ENCODE assay signal across 17 cellular contexts in the genomic region with DNA sequence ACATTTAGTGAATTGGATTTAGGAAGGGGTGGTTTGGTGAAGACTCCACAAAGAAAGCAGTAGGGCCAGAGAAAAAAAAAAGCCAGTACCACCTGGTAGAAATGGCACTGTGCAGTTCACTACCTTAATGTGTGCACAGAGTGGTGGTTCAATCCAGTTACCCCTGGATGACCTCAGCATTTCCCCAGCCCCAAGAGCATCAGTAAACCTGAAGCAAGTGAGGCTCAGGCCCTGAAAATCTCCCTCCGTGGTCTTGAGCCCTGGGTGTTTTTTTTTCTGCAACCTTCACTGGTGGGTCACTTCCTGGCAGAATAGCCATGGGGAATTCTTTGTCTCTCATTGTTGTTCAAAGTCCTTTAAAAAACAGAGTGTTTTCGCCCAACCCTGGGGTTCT.
A peak's percentile ranks its signal among the peaks of the same experiment; 100 is the strongest.
DNase-seq lines count a peak whose midpoint lies in the region; ATAC-seq, FAIRE-seq and TF ChIP-seq lines count a peak whose summit lies in the region.
"Had no signal": no experiment of that assay in that cellular context is flagged by ENCODE, and none has a peak within 500 bp of the region (broad histone marks: within the 10 kb centered on the region; RNA-seq: fewer than 3 reads in every experiment).

No MANE protein-coding gene starts in this region.

- FAIRE-seq in GM12878 (lab: Jason Lieb, UNC): no peak
- FAIRE-seq: GM18507 had no signal

- H3K4me3 Mint-ChIP-seq in nephron progenitor cell: peak overlapping the region; percentile 67
- no peak overlapping the region for H3K4me3 Mint-ChIP-seq in T-helper 17 cell
- H3K4me3 Mint-ChIP-seq: B cell; CD4-positive, alpha-beta T cell had no signal

- RAD21 ChIA-PET in GM12878 (lab: Charles Lee; ENCODE audit: unreplicated experiment): no interaction called here

- TF ChIP-seq POLR2A in GM12878 (IDR thresholded peaks at IDR 0.05; ENCODE audit: low read depth, low read length): no peak
- TF ChIP-seq POLR2A in testis (IDR thresholded peaks at IDR 0.05): no peak

- peak overlapping the region; percentile 95 for H3K27ac Mint-ChIP-seq in nephron progenitor cell
- no peak overlapping the region for H3K27ac Mint-ChIP-seq in T-helper 17 cell
- H3K27ac Mint-ChIP-seq: B cell; CD4-positive, alpha-beta T cell had no signal

- H3K27me3 ChIP-seq in GM12878 (replicated peaks in 1 of 2; ENCODE audit: control insufficient read depth in 2 of 2, insufficient read depth in 2 of 2, low read length in 1 of 2): no peaks in the 10 kb centered on the region
- H3K27me3 ChIP-seq in testis: no peaks in the 10 kb centered on the region
- no peaks in the 10 kb centered on the region for H3K27me3 ChIP-seq in brain microvascular endothelial cell (replicated peaks)
- H3K27me3 ChIP-seq: SJSA1 had no signal

- SMC1A ChIA-PET in GM12878 (lab: Charles Lee; ENCODE audit: uncharacterized antibody, unreplicated experiment): no interaction called here

- 0% methylated on average over 2 of the region's 2 CpGs for WGBS in GM12878 (ENCODE audit: insufficient coverage, insufficient replicate concordance, low lambda C conversion rate, missing lambda C conversion rate)
- WGBS in testis, 2 donors: 41 to 66% methylated on average over 2 of the region's 2 CpGs

- TF ChIP-seq CTCF in GM12878 (IDR thresholded peaks at IDR 0.05 in 2 of 3, conservative IDR thresholded peaks at IDR 0.05 in 1 of 3; ENCODE audit: control insufficient read depth in 2 of 3, extremely low read depth in 1 of 3, insufficient read depth in 1 of 3, low read depth in 3 of 3, low read length in 3 of 3) (no peak), nephron progenitor cell (IDR thresholded peaks at IDR 0.05) (no peak), testis (IDR thresholded peaks at IDR 0.05) (no peak), brain microvascular endothelial cell (IDR thresholded peaks at IDR 0.05; ENCODE audit: low read depth, low read length, missing control alignments) (no peak)

- CTCF ChIA-PET in GM12878 (lab: Yijun Ruan, JAX): no interaction called here

- no peak for TF ChIP-seq EP300 in GM12878 (IDR thresholded peaks at IDR 0.05; ENCODE audit: borderline replicate concordance in 1 of 2, control insufficient read depth in 1 of 2, low read depth in 2 of 2, low read length in 2 of 2)

- ATAC-seq in GM12878 (peak; percentile 68), T-helper 17 cell (no peak)
- ATAC-seq: PC-3 had no signal

- H3K4me2 ChIP-seq in GM12878 (ENCODE audit: control insufficient read depth, insufficient read depth): no peak overlapping the region

- no peak overlapping the region for H3K9ac ChIP-seq in GM12878 (ENCODE audit: control insufficient read depth, insufficient read depth, low read length)

- POLR2A ChIA-PET in GM12878 (lab: Charles Lee): no interaction called here

- H3K9me3 ChIP-seq in GM12878 (replicated peaks; ENCODE audit: control insufficient read depth, insufficient read depth, low read length) (no peaks in the 10 kb centered on the region), testis (no peaks in the 10 kb centered on the region), T-helper 17 cell (ENCODE audit: control insufficient read depth, low read length, poor library complexity, severe bottlenecking) (no peaks in the 10 kb centered on the region)
- H3K9me3 ChIP-seq: SJSA1 had no signal

- intact Hi-C loops in GM12878 (cut with micrococcal nuclease; ENCODE audit: unreplicated experiment): no loop called here
- intact Hi-C loops in testis (cut with DNase I; ENCODE audit: low total_unique reads): no loop called here

- in situ Hi-C loops in GM12878 (cut with MboI): no loop called here
- in situ Hi-C loops in brain microvascular endothelial cell (cut with HindIII; ENCODE audit: low pct_ligation_motif_present, low sequenced_read_pairs): no loop called here

- BruUV-seq in GM12878 (replicated peaks; lab: Mats Ljungman, UMichigan): no TSS peak

- H3K4me1 Mint-ChIP-seq in nephron progenitor cell (peaks cover 72% of the 10 kb centered on the region), T-helper 17 cell (peaks cover 6% of the 10 kb centered on the region)
- H3K4me1 Mint-ChIP-seq: B cell had no signal

- H3K27ac ChIP-seq in GM12878 (ENCODE audit: control insufficient read depth, insufficient read depth) (no peak overlapping the region), testis (peak overlapping the region in 1 of 2 donors; percentile 19), brain microvascular endothelial cell (no peak overlapping the region)
- H3K27ac ChIP-seq: RWPE1, SJSA1 had no signal

- H3K36me3 ChIP-seq in GM12878 (ENCODE audit: control insufficient read depth in 2 of 2, insufficient read depth in 2 of 2, low read length in 1 of 2) (no peaks in the 10 kb centered on the region), testis (ENCODE audit: low read depth, missing control alignments) (no peaks in the 10 kb centered on the region), brain microvascular endothelial cell (replicated peaks) (no peaks in the 10 kb centered on the region)
- H3K36me3 ChIP-seq: SJSA1 had no signal

- H3K4me1 ChIP-seq in GM12878 (ENCODE audit: control insufficient read depth, insufficient read depth, low read length) (no peaks in the 10 kb centered on the region), testis (peaks cover 16% of the 10 kb centered on the region)
- H3K4me1 ChIP-seq: SJSA1 had no signal

- no peaks in the 10 kb centered on the region for H4K20me1 ChIP-seq in GM12878 (ENCODE audit: control insufficient read depth, insufficient read depth)

- 0 out of 2 replicates have a peak overlapping the region, but pooled peaks have one; percentile 21 for H2AFZ ChIP-seq in GM12878 (ENCODE audit: control insufficient read depth, low read depth, low read length)

- H3K36me3 Mint-ChIP-seq in nephron progenitor cell (ENCODE audit: low read depth) (no peaks in the 10 kb centered on the region), T-helper 17 cell (ENCODE audit: low read depth) (peaks cover 2% of the 10 kb centered on the region)

- H3K4me3 ChIP-seq in GM12878 (no peak overlapping the region), testis (no peak overlapping the region), brain microvascular endothelial cell (ENCODE audit: low read depth, low read length) (no peak overlapping the region)
- H3K4me3 ChIP-seq: SJSA1 had no signal

- H3K27me3 Mint-ChIP-seq in nephron progenitor cell (ENCODE audit: low read depth, poor library complexity): peaks cover 23% of the 10 kb centered on the region
- peaks cover 26% of the 10 kb centered on the region for H3K27me3 Mint-ChIP-seq in T-helper 17 cell
- H3K27me3 Mint-ChIP-seq: B cell had no signal

- H3K79me2 ChIP-seq in GM12878 (ENCODE audit: control insufficient read depth, insufficient read depth, low read length): no peaks in the 10 kb centered on the region

- TF ChIP-seq RAD21 in GM12878 (IDR thresholded peaks at IDR 0.05; ENCODE audit: insufficient read depth, low read depth, low read length): no peak

- DNase-seq in NCI-H69 (lab: John Stamatoyannopoulos, UW) (peak; percentile 58), GM12878 (ENCODE audit: low read depth, low spot score) (no peak), nephron progenitor cell (no peak), testis (peak; percentile 14), KG1 (lab: John Stamatoyannopoulos, UW) (no peak), brain microvascular endothelial cell (no peak), T-helper 17 cell (no peak)
- DNase-seq: CD4-positive, alpha-beta T cell; DMS79; GOT3; NCI-H1436; NCI-H446 treated with DMSO at 0.1 percent for 48 hours; PC-3 had no signal

- H3K9me3 Mint-ChIP-seq in nephron progenitor cell: no peaks in the 10 kb centered on the region
- H3K9me3 Mint-ChIP-seq: CD4-positive, alpha-beta T cell had no signal

TF ChIP-seq in GM12878, 131 proteins besides CTCF, POLR2A, EP300 and RAD21 (continues in another document):
- TF ChIP-seq, protein P1, sequence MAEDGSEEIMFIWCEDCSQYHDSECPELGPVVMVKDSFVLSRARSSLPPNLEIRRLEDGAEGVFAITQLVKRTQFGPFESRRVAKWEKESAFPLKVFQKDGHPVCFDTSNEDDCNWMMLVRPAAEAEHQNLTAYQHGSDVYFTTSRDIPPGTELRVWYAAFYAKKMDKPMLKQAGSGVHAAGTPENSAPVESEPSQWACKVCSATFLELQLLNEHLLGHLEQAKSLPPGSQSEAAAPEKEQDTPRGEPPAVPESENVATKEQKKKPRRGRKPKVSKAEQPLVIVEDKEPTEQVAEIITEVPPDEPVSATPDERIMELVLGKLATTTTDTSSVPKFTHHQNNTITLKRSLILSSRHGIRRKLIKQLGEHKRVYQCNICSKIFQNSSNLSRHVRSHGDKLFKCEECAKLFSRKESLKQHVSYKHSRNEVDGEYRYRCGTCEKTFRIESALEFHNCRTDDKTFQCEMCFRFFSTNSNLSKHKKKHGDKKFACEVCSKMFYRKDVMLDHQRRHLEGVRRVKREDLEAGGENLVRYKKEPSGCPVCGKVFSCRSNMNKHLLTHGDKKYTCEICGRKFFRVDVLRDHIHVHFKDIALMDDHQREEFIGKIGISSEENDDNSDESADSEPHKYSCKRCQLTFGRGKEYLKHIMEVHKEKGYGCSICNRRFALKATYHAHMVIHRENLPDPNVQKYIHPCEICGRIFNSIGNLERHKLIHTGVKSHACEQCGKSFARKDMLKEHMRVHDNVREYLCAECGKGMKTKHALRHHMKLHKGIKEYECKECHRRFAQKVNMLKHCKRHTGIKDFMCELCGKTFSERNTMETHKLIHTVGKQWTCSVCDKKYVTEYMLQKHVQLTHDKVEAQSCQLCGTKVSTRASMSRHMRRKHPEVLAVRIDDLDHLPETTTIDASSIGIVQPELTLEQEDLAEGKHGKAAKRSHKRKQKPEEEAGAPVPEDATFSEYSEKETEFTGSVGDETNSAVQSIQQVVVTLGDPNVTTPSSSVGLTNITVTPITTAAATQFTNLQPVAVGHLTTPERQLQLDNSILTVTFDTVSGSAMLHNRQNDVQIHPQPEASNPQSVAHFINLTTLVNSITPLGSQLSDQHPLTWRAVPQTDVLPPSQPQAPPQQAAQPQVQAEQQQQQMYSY (CRISPR knock-in tag; IDR thresholded peaks at IDR 0.05): no peak
- no peak for TF ChIP-seq CHD1 (IDR thresholded peaks at IDR 0.05; ENCODE audit: low read depth, low read length)
- no peak for TF ChIP-seq ZNF217 (IDR thresholded peaks at IDR 0.05)
- TF ChIP-seq TCF12 (IDR thresholded peaks at IDR 0.05; ENCODE audit: low read depth, low read length): no peak
- no peak for TF ChIP-seq POU2F2 (IDR thresholded peaks at IDR 0.05; ENCODE audit: borderline replicate concordance, low read depth, low read length)
- TF ChIP-seq USF2 (IDR thresholded peaks at IDR 0.05; ENCODE audit: borderline replicate concordance, low read depth, low read length): no peak
- TF ChIP-seq SMAD5 (IDR thresholded peaks at IDR 0.05; ENCODE audit: low read depth): no peak
- TF ChIP-seq SUPT20H (IDR thresholded peaks at IDR 0.05; ENCODE audit: borderline replicate concordance, control insufficient read depth, low read depth, low read length): no peak
- TF ChIP-seq HDGF (IDR thresholded peaks at IDR 0.05): no peak

Comparison
In these comparisons a context has a peak if more than half of its experiments do, and no peak if none do; other contexts are left out.
1. DNase-seq: peak in NCI-H69 (single experiment) and testis (single experiment); none in GM12878 (single experiment), nephron progenitor cell (single experiment), KG1 (single experiment), brain microvascular endothelial cell (single experiment) and T-helper 17 cell (0 of 3).